ENCODE assay signal across 16 cellular contexts in the genomic region with DNA sequence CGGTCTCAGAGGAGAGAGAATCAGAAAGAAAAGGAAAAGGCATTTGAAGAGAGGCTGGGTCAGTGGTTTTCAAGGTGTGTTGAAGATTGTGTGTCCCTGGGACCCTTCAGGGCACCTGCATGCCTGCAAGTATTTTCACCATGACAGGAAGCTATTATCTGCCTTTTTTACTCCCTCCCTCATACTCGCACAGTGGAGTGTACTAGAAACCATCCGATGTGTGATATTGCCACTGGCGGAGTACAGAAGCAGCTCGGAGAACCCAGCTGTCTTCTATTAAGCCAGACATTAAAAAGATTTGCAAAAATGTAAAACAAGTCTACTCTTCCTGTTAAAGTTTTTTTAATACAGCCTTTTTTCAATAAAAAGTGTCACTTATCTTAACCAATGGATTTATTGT. TPM values are rescaled to one million over a fixed set of nuclear protein-coding genes. Genes with fewer than 3 reads are reported as not detected.
A peak's percentile ranks its signal among the peaks of the same experiment; 100 is the strongest.
DNase-seq lines count a peak whose midpoint lies in the region; ATAC-seq and TF ChIP-seq lines count a peak whose summit lies in the region.
"Had no signal": no experiment of that assay in that cellular context is flagged by ENCODE, and none has a peak within 500 bp of the region (broad histone marks: within the 10 kb centered on the region; RNA-seq: fewer than 3 reads in every experiment).

No MANE protein-coding gene starts in this region.

- intact Hi-C loops in left ventricle myocardium inferior (cut with micrococcal nuclease) (no loop called here), Right ventricle myocardium inferior (cut with DNase I) (no loop called here)

- H3K36me3 ChIP-seq in left ventricle myocardium inferior, result no peaks in the 10 kb centered on the region
- no peaks in the 10 kb centered on the region for H3K36me3 ChIP-seq in adipocyte (ENCODE audit: control insufficient read depth, insufficient read depth, low read length, severe bottlenecking)
- H3K36me3 ChIP-seq in neutrophil, result no peaks in the 10 kb centered on the region
- H3K36me3 ChIP-seq: BLaER1 treated with 17β-estradiol and CSF1 and Interleukin-3, amounts not matched to agents 10 nM and 100 nM had no signal

- H3K9me3 Mint-ChIP-seq in stimulated activated naive B cell treated with anti-CD40 and anti-IgM and Interleukin-4, amounts not matched to agents 10 μg/mL and 1 μg/mL and 100 μg/mL, for 72 hours, result peaks cover 0 to 3% of the 10 kb centered on the region in 2 donors
- H3K9me3 Mint-ChIP-seq: CD4-positive, CD25-positive, alpha-beta regulatory T cell had no signal

- H3K27me3 ChIP-seq in left ventricle myocardium inferior (ENCODE audit: low read depth), result no peaks in the 10 kb centered on the region
- no peaks in the 10 kb centered on the region for H3K27me3 ChIP-seq in adipocyte (replicated peaks; ENCODE audit: control insufficient read depth, insufficient read depth, low read length)
- no peaks in the 10 kb centered on the region for H3K27me3 ChIP-seq in neutrophil
- H3K27me3 ChIP-seq: BLaER1 treated with 17β-estradiol and CSF1 and Interleukin-3, amounts not matched to agents 10 nM and 100 nM had no signal

- H3K27ac ChIP-seq in left ventricle myocardium inferior (replicated peaks), result peak overlapping the region; percentile 16
- H3K27ac ChIP-seq in neutrophil, result peak overlapping the region; percentile 76

- H3K4me1 ChIP-seq in left ventricle myocardium inferior (peaks cover 4% of the 10 kb centered on the region), adipocyte (ENCODE audit: control insufficient read depth, insufficient read depth, low read length) (peaks cover 25% of the 10 kb centered on the region), neutrophil (ENCODE audit: control insufficient read depth in 1 of 2, insufficient read depth in 1 of 2, low read depth in 1 of 2, low read length in 1 of 2) (peaks cover 18 to 21% of the 10 kb centered on the region in 2 experiments)

- peaks cover 0 to 4% of the 10 kb centered on the region in 2 donors for H3K36me3 Mint-ChIP-seq in stimulated activated naive B cell treated with anti-CD40 and anti-IgM and Interleukin-4, amounts not matched to agents 10 μg/mL and 1 μg/mL and 100 μg/mL, for 72 hours
- H3K36me3 Mint-ChIP-seq: CD4-positive, CD25-positive, alpha-beta regulatory T cell had no signal

- H3K4me1 Mint-ChIP-seq in stimulated activated naive B cell treated with anti-CD40 and anti-IgM and Interleukin-4, amounts not matched to agents 10 μg/mL and 1 μg/mL and 100 μg/mL, for 72 hours, result peaks cover 3 to 5% of the 10 kb centered on the region in 2 donors
- H3K4me1 Mint-ChIP-seq: CD4-positive, CD25-positive, alpha-beta regulatory T cell; H9 had no signal

- H3K4me3 ChIP-seq in left ventricle myocardium inferior (no peak overlapping the region), adipocyte (ENCODE audit: low read length) (peak overlapping the region; percentile 58), neutrophil (ENCODE audit: low read depth in 1 of 2, low read length in 1 of 2) (no peak overlapping the region)
- H3K4me3 ChIP-seq: BLaER1 treated with 17β-estradiol and CSF1 and Interleukin-3, amounts not matched to agents 10 nM and 100 nM had no signal

- H3K27ac Mint-ChIP-seq in stimulated activated naive B cell treated with anti-CD40 and anti-IgM and Interleukin-4, amounts not matched to agents 10 μg/mL and 1 μg/mL and 100 μg/mL, for 72 hours, result no peak overlapping the region
- H3K27ac Mint-ChIP-seq: CD4-positive, CD25-positive, alpha-beta regulatory T cell; H9 had no signal

- peak overlapping the region; percentile 79 for H3K9ac ChIP-seq in adipocyte (ENCODE audit: low read length)
- H3K9ac ChIP-seq: BLaER1 treated with 17β-estradiol and CSF1 and Interleukin-3, amounts not matched to agents 10 nM and 100 nM had no signal

- H3K4me3 Mint-ChIP-seq in stimulated activated naive B cell treated with anti-CD40 and anti-IgM and Interleukin-4, amounts not matched to agents 10 μg/mL and 1 μg/mL and 100 μg/mL, for 72 hours, result no peak overlapping the region
- H3K4me3 Mint-ChIP-seq: CD4-positive, CD25-positive, alpha-beta regulatory T cell; H9 had no signal

- DNase-seq in left ventricle myocardium inferior, result no peak
- no peak for DNase-seq in Right ventricle myocardium inferior (ENCODE audit: missing footprints)
- DNase-seq in adipocyte (ENCODE audit: low read depth), result no peak
- no peak for DNase-seq in DMS153 (lab: John Stamatoyannopoulos, UW)
- DNase-seq in stimulated activated naive B cell treated with anti-CD40 and anti-IgM and Interleukin-4, amounts not matched to agents 10 μg/mL and 1 μg/mL and 100 μg/mL, for 72 hours, result no peak
- DNase-seq: 8988T; Calu3; CD4-positive, CD25-positive, alpha-beta regulatory T cell; DMS 273 treated with DMSO at 0.1 percent for 48 hours; DMS79; EL; GOT3; H9 had no signal

- TF ChIP-seq CTCF in left ventricle myocardium inferior (IDR thresholded peaks at IDR 0.05; ENCODE audit: borderline replicate concordance), result no peak
- TF ChIP-seq CTCF in neutrophil (IDR thresholded peaks at IDR 0.05), result no peak

- ATAC-seq in Right ventricle myocardium inferior (no peak), GM21717 (IDR thresholded peaks at IDR 0.05; ENCODE audit: unreplicated experiment) (no peak)
- no peak for ATAC-seq in stimulated activated naive B cell treated with anti-CD40 and anti-IgM and Interleukin-4, amounts not matched to agents 10 μg/mL and 1 μg/mL and 100 μg/mL, for 72 hours (replicated peaks)

- H3K27me3 Mint-ChIP-seq in stimulated activated naive B cell treated with anti-CD40 and anti-IgM and Interleukin-4, amounts not matched to agents 10 μg/mL and 1 μg/mL and 100 μg/mL, for 72 hours, result peaks cover 0 to 3% of the 10 kb centered on the region in 2 donors

- H3K9me3 ChIP-seq in left ventricle myocardium inferior (replicated peaks), result no peaks in the 10 kb centered on the region
- no peaks in the 10 kb centered on the region for H3K9me3 ChIP-seq in adipocyte (ENCODE audit: control insufficient read depth, low read length)
- no peaks in the 10 kb centered on the region for H3K9me3 ChIP-seq in neutrophil
- H3K9me3 ChIP-seq: BLaER1 treated with 17β-estradiol and CSF1 and Interleukin-3, amounts not matched to agents 10 nM and 100 nM had no signal

RNA-seq across cellular contexts. Expression of a gene that starts 33.7 kb away (rescaled TPM):
- total RNA-seq in left ventricle myocardium inferior, result not detected
- total RNA-seq in Right ventricle myocardium inferior, result not detected
- total RNA-seq: Calu3 had no signal
